In genomic region chr7:73994023-73994422, GRCh38 we compare ENCODE assay signal across 20 cellular contexts. TPM values are rescaled to one million over a fixed set of nuclear protein-coding genes. Genes with fewer than 3 reads are reported as not detected.
A peak's percentile ranks its signal among the peaks of the same experiment; 100 is the strongest.
DNase-seq lines count a peak whose midpoint lies in the region; ATAC-seq, FAIRE-seq and TF ChIP-seq lines count a peak whose summit lies in the region.
"Had no signal": no experiment of that assay in that cellular context is flagged by ENCODE, and none has a peak within 500 bp of the region (broad histone marks: within the 10 kb centered on the region; RNA-seq: fewer than 3 reads in every experiment).

No MANE protein-coding gene starts in this region.

- H3K9me3 ChIP-seq in IMR-90 (ENCODE audit: control insufficient read depth, insufficient read depth, low read length), result peaks cover 4% of the 10 kb centered on the region
- H3K9me3 ChIP-seq in K562 (replicated peaks; ENCODE audit: control insufficient read depth, insufficient read depth, low read depth, low read length), result peaks cover 5% of the 10 kb centered on the region
- peaks cover 0 to 9% (median 0%) of the 10 kb centered on the region in 3 donors for H3K9me3 ChIP-seq in gastroesophageal sphincter
- H3K9me3 ChIP-seq in small intestine (ENCODE audit: control insufficient read depth, low read depth), result no peaks in the 10 kb centered on the region
- no peaks in the 10 kb centered on the region for H3K9me3 ChIP-seq in thyroid gland
- H3K9me3 ChIP-seq: BE2C, HAP-1 had no signal

- H3K4me1 Mint-ChIP-seq in activated T-cell treated with anti-CD3 and anti-CD28 coated beads, Interleukin-2, amount 50 U/mL, for 72 hours (ENCODE audit: low read depth), result no peaks in the 10 kb centered on the region
- no peaks in the 10 kb centered on the region for H3K4me1 Mint-ChIP-seq in T-helper 2 cell treated with Interferon-gamma antibody and Interleukin-4, amounts not matched to agents 5 μg/mL and 100 μg/mL, for 36 hours (ENCODE audit: low read depth)
- H3K4me1 Mint-ChIP-seq: CD4-positive, alpha-beta memory T cell; IgD-negative memory B cell had no signal

- no peaks in the 10 kb centered on the region for H3K79me2 ChIP-seq in K562 (ENCODE audit: control insufficient read depth, insufficient read depth, low read length)

- no peak overlapping the region for H2BK120ac ChIP-seq in IMR-90 (ENCODE audit: low read depth, low read length)

- H3K4me1 ChIP-seq in IMR-90 (ENCODE audit: control insufficient read depth, insufficient read depth, low read length), result peaks cover 16% of the 10 kb centered on the region
- H3K4me1 ChIP-seq in K562 (replicated peaks in 1 of 2; ENCODE audit: control insufficient read depth in 2 of 2, insufficient read depth in 2 of 2, low read length in 2 of 2), result peaks cover 0 to 2% of the 10 kb centered on the region in 2 experiments; a peak in 1 of 5 replicates
- peaks cover 0 to 61% (median 23%) of the 10 kb centered on the region in 3 donors for H3K4me1 ChIP-seq in gastroesophageal sphincter
- no peaks in the 10 kb centered on the region for H3K4me1 ChIP-seq in small intestine (ENCODE audit: control insufficient read depth in 2 of 2, insufficient read depth in 1 of 2, low read depth in 1 of 2, low read length in 1 of 2)
- peaks cover 0 to 3% of the 10 kb centered on the region in 2 donors for H3K4me1 ChIP-seq in thyroid gland
- H3K4me1 ChIP-seq: BE2C, HAP-1 had no signal

- H2BK15ac ChIP-seq in IMR-90 (ENCODE audit: low read depth, low read length), result 0 out of 3 replicates have a peak overlapping the region, but pooled peaks have one; percentile 56

- ATAC-seq in IMR-90 (ENCODE audit: low read depth) (no peak), K562 (no peak), gastroesophageal sphincter (no peak), HG02798 (IDR thresholded peaks at IDR 0.05; ENCODE audit: poor library complexity, unreplicated experiment) (no peak)
- no peak for ATAC-seq in activated T-cell treated with anti-CD3 and anti-CD28 coated beads, Interleukin-2, amount 50 U/mL, for 72 hours (replicated peaks in 1 of 2)

- H4K5ac ChIP-seq in IMR-90 (ENCODE audit: low read depth, low read length), result no peak overlapping the region

- in situ Hi-C loops in IMR-90 (cut with MboI; ENCODE audit: low sequenced_read_pairs) (no loop called here), K562 (cut with MboI) (no loop called here)

- H3K79me1 ChIP-seq in IMR-90 (ENCODE audit: low read depth in 1 of 2, low read length in 2 of 2), result no peaks in the 10 kb centered on the region; a peak in 1 of 4 replicates

- H3K4me3 ChIP-seq in IMR-90 (ENCODE audit: insufficient read depth, low read depth, low read length), result no peak overlapping the region
- no peak overlapping the region for H3K4me3 ChIP-seq in K562
- no peak overlapping the region for H3K4me3 ChIP-seq in gastroesophageal sphincter
- no peak overlapping the region for H3K4me3 ChIP-seq in small intestine (ENCODE audit: low read depth in 1 of 2, low read length in 2 of 2)
- no peak overlapping the region for H3K4me3 ChIP-seq in thyroid gland (replicated peaks in 1 of 3)
- H3K4me3 ChIP-seq: HAP-1 had no signal

- TF ChIP-seq CTCF in IMR-90 (conservative IDR thresholded peaks at IDR 0.05; ENCODE audit: low read depth, low read length), result no peak
- no peak for TF ChIP-seq CTCF in K562 (IDR thresholded peaks at IDR 0.05 in 2 of 3, conservative IDR thresholded peaks at IDR 0.05 in 1 of 3; ENCODE audit: insufficient read depth in 2 of 3, low read depth in 1 of 3, low read length in 3 of 3)
- TF ChIP-seq CTCF in gastroesophageal sphincter (IDR thresholded peaks at IDR 0.05), result no peak
- no peak for TF ChIP-seq CTCF in thyroid gland (IDR thresholded peaks at IDR 0.05)

- no peak overlapping the region for H3K23ac ChIP-seq in IMR-90 (ENCODE audit: low read depth, low read length)

- H2BK20ac ChIP-seq in IMR-90 (ENCODE audit: low read depth, low read length), result peak overlapping the region; percentile 25; the same call in 1 of the 2 replicates

- no peak overlapping the region for H3K4me2 ChIP-seq in IMR-90 (ENCODE audit: low read depth, low read length)
- H3K4me2 ChIP-seq in K562 (ENCODE audit: insufficient read depth, low read length), result no peak overlapping the region

- H3K9ac ChIP-seq in IMR-90 (ENCODE audit: low read depth, low read length), result no peak overlapping the region
- no peak overlapping the region for H3K9ac ChIP-seq in K562 (ENCODE audit: insufficient read depth in 1 of 2, low read depth in 2 of 2, low read length in 2 of 2)

- POLR2A ChIA-PET in IMR-90 (lab: Charles Lee; ENCODE audit: unreplicated experiment), result no interaction called here
- POLR2A ChIA-PET in K562 (lab: Yijun Ruan, JAX), result interaction anchor here (0.9 kb wide), 1 partner anchor 600 kb away, joined by 3 read pairs; no protein-coding TSS in a partner anchor

- H3K36me3 ChIP-seq in IMR-90 (ENCODE audit: control insufficient read depth, insufficient read depth, low read length) (no peaks in the 10 kb centered on the region), K562 (ENCODE audit: control insufficient read depth, insufficient read depth, low read length) (no peaks in the 10 kb centered on the region), gastroesophageal sphincter (no peaks in the 10 kb centered on the region), small intestine (ENCODE audit: control insufficient read depth in 2 of 2, insufficient read depth in 2 of 2, low read length in 2 of 2) (no peaks in the 10 kb centered on the region), thyroid gland (no peaks in the 10 kb centered on the region)
- H3K36me3 ChIP-seq: BE2C, HAP-1 had no signal

- no peak overlapping the region for H2AK9ac ChIP-seq in IMR-90 (replicated peaks; ENCODE audit: low read depth, low read length, poor library complexity)

- H4K8ac ChIP-seq in IMR-90 (ENCODE audit: low read depth in 2 of 2, low read length in 2 of 2), result peak overlapping the region in 1 of 2 experiments; percentile 15; a peak in 1 of 4 replicates

- H3K27ac ChIP-seq in IMR-90 (ENCODE audit: insufficient read depth, low read length) (no peak overlapping the region), K562 (ENCODE audit: extremely low read depth, low read depth, low read length) (no peak overlapping the region), gastroesophageal sphincter (peak overlapping the region in 3 of 4 donors; percentile 69 to 90 (median 82)), small intestine (ENCODE audit: low read depth in 1 of 2, low read length in 1 of 2) (no peak overlapping the region), thyroid gland (no peak overlapping the region)
- H3K27ac ChIP-seq: C4-2B had no signal

- dilution Hi-C loops in IMR-90 (cut with HindIII; ENCODE audit: low sequenced_read_pairs, unreplicated experiment), result no loop called here

- H3K27ac Mint-ChIP-seq in activated T-cell treated with anti-CD3 and anti-CD28 coated beads, Interleukin-2, amount 50 U/mL, for 72 hours, result no peak overlapping the region
- H3K27ac Mint-ChIP-seq in T-helper 2 cell treated with Interferon-gamma antibody and Interleukin-4, amounts not matched to agents 5 μg/mL and 100 μg/mL, for 36 hours, result no peak overlapping the region
- H3K27ac Mint-ChIP-seq: CD4-positive, alpha-beta memory T cell; IgD-negative memory B cell had no signal

- FAIRE-seq in K562 (lab: Jason Lieb, UNC) (peak; percentile 35), small intestine (lab: Jason Lieb, UNC) (no peak)
- FAIRE-seq: A204.1, G401.6, GM12891 had no signal

- intact Hi-C loops in IMR-90 (cut with micrococcal nuclease) (no loop called here), K562 (cut with micrococcal nuclease) (no loop called here), thyroid gland (cut with DNase I) (no loop called here)

- CTCF ChIA-PET in IMR-90 (lab: Yijun Ruan, JAX), result no interaction called here
- CTCF ChIA-PET in K562 (lab: Yijun Ruan, JAX; ENCODE audit: low intra/inter-chr PET ratio), result interaction anchor here (0.6 kb wide), 1 partner anchor 119 kb away, joined by 3 read pairs; no protein-coding TSS in a partner anchor

- BruUV-seq in IMR-90 (replicated peaks; lab: Mats Ljungman, UMichigan) (no TSS peak), K562 (replicated peaks; lab: Mats Ljungman, UMichigan) (no TSS peak)

- H3K27me3 ChIP-seq in IMR-90 (ENCODE audit: control insufficient read depth, insufficient read depth, low read length) (no peaks in the 10 kb centered on the region), K562 (ENCODE audit: control insufficient read depth in 2 of 2, insufficient read depth in 2 of 2, low read length in 2 of 2) (peaks cover 7 to 36% of the 10 kb centered on the region in 2 experiments), gastroesophageal sphincter (no peaks in the 10 kb centered on the region), small intestine (ENCODE audit: control insufficient read depth in 2 of 2, insufficient read depth in 2 of 2, low read length in 2 of 2) (no peaks in the 10 kb centered on the region), thyroid gland (no peaks in the 10 kb centered on the region)
- H3K27me3 ChIP-seq: BE2C had no signal

- H4K20me1 ChIP-seq in IMR-90 (ENCODE audit: insufficient read depth, low read length), result 0 out of 2 replicates have a peak, but pooled peaks cover 3% of the 10 kb centered on the region
- H4K20me1 ChIP-seq in K562 (replicated peaks; ENCODE audit: control insufficient read depth, insufficient read depth, low read length), result no peaks in the 10 kb centered on the region

- TF ChIP-seq POLR2A in IMR-90 (IDR thresholded peaks at IDR 0.05; ENCODE audit: low read depth, low read length) (no peak), K562 (conservative IDR thresholded peaks at IDR 0.05) (no peak), gastroesophageal sphincter (IDR thresholded peaks at IDR 0.05) (no peak), thyroid gland (IDR thresholded peaks at IDR 0.05) (no peak)

- H3K4ac ChIP-seq in IMR-90 (ENCODE audit: low read depth, low read length), result no peak overlapping the region

- peaks cover 0 to 12% of the 10 kb centered on the region in 2 donors for H3K9me3 Mint-ChIP-seq in activated T-cell treated with anti-CD3 and anti-CD28 coated beads, Interleukin-2, amount 50 U/mL, for 72 hours
- H3K9me3 Mint-ChIP-seq in T-helper 2 cell treated with Interferon-gamma antibody and Interleukin-4, amounts not matched to agents 5 μg/mL and 100 μg/mL, for 36 hours, result peaks cover 21% of the 10 kb centered on the region

- H4K91ac ChIP-seq in IMR-90 (ENCODE audit: insufficient read depth, low read depth, low read length), result no peak overlapping the region; the same call in 1 of the 2 replicates

- no peak for TF ChIP-seq RAD21 in IMR-90 (IDR thresholded peaks at IDR 0.05; ENCODE audit: low read length)
- no peak for TF ChIP-seq RAD21 in K562 (CRISPR knock-in tag; conservative IDR thresholded peaks at IDR 0.05 in 1 of 2, IDR thresholded peaks at IDR 0.05 in 1 of 2)

- H3K4me3 Mint-ChIP-seq in activated T-cell treated with anti-CD3 and anti-CD28 coated beads, Interleukin-2, amount 50 U/mL, for 72 hours, result no peak overlapping the region
- H3K4me3 Mint-ChIP-seq in T-helper 2 cell treated with Interferon-gamma antibody and Interleukin-4, amounts not matched to agents 5 μg/mL and 100 μg/mL, for 36 hours, result no peak overlapping the region
- H3K4me3 Mint-ChIP-seq: CD4-positive, alpha-beta memory T cell; IgD-negative memory B cell had no signal

- H3K9me1 ChIP-seq in IMR-90 (ENCODE audit: insufficient read depth, low read length) (peaks cover 8% of the 10 kb centered on the region), K562 (ENCODE audit: control insufficient read depth, insufficient read depth, low read length) (no peaks in the 10 kb centered on the region)

- DNase-seq in IMR-90 (no peak), K562 (ENCODE audit: extremely low read depth in 1 of 4, low spot score in 3 of 4) (no peak), small intestine (peak; percentile 82), thyroid gland (no peak)
- no peak for DNase-seq in activated T-cell treated with anti-CD3 and anti-CD28 coated beads, Interleukin-2, amount 50 U/mL, for 72 hours
- DNase-seq in T-helper 2 cell treated with Interferon-gamma antibody and Interleukin-4, amounts not matched to agents 5 μg/mL and 100 μg/mL, for 36 hours (ENCODE audit: low spot score), result no peak
- DNase-seq: BE2C; CD4-positive, alpha-beta memory T cell; DMS153; DMS79 treated with DMSO at 0.1 percent for 48 hours; EL; GOT3 had no signal

- TF ChIP-seq EP300 in K562 (IDR thresholded peaks at IDR 0.05; ENCODE audit: low read length) (no peak), gastroesophageal sphincter (IDR thresholded peaks at IDR 0.05) (no peak)

- H3K14ac ChIP-seq in IMR-90 (replicated peaks; ENCODE audit: low read depth, low read length), result no peak overlapping the region

- peaks cover 6% of the 10 kb centered on the region for H3K27me3 Mint-ChIP-seq in activated T-cell treated with anti-CD3 and anti-CD28 coated beads, Interleukin-2, amount 50 U/mL, for 72 hours (ENCODE audit: low read depth)
- no peaks in the 10 kb centered on the region for H3K27me3 Mint-ChIP-seq in T-helper 2 cell treated with Interferon-gamma antibody and Interleukin-4, amounts not matched to agents 5 μg/mL and 100 μg/mL, for 36 hours (ENCODE audit: low read depth)

- H2BK5ac ChIP-seq in IMR-90 (ENCODE audit: low read depth, low read length, poor library complexity, severe bottlenecking), result no peak overlapping the region

- H3K18ac ChIP-seq in IMR-90 (ENCODE audit: low read depth, low read length), result no peak overlapping the region

- peaks cover 3 to 7% of the 10 kb centered on the region in 2 donors for H3K36me3 Mint-ChIP-seq in activated T-cell treated with anti-CD3 and anti-CD28 coated beads, Interleukin-2, amount 50 U/mL, for 72 hours (ENCODE audit: insufficient read depth in 2 of 2)
- H3K36me3 Mint-ChIP-seq in T-helper 2 cell treated with Interferon-gamma antibody and Interleukin-4, amounts not matched to agents 5 μg/mL and 100 μg/mL, for 36 hours (ENCODE audit: low read depth), result no peaks in the 10 kb centered on the region
- H3K36me3 Mint-ChIP-seq: CD4-positive, alpha-beta memory T cell had no signal

- WGBS in IMR-90 (ENCODE audit: extremely low coverage in 2 of 2, insufficient read length in 1 of 2), 2 experiments, result no CpG with 5 or more reads among the region's 7 CpGs
- WGBS in K562 (ENCODE audit: insufficient coverage, low coverage, missing lambda C conversion rate), result 7% methylated on average over 7 of the region's 7 CpGs
- 86 to 91% methylated on average over 4 to 7 of the region's 7 CpGs for WGBS in gastroesophageal sphincter (ENCODE audit: low coverage in 1 of 2), 2 donors
- 25 to 64% (median 57%) methylated on average over 7 of the region's 7 CpGs for WGBS in small intestine, 3 donors
- 95% methylated on average over 7 of the region's 7 CpGs for WGBS in thyroid gland, 2 donors

- H2AK5ac ChIP-seq in IMR-90 (ENCODE audit: low read depth, low read length), result peak overlapping the region; percentile 64; the same call in 1 of the 2 replicates

- H3K56ac ChIP-seq in IMR-90 (ENCODE audit: extremely low read depth, insufficient read depth, low read length), result no peak overlapping the region

- H2AFZ ChIP-seq in IMR-90 (replicated peaks; ENCODE audit: low read length, poor library complexity) (no peak overlapping the region), K562 (ENCODE audit: low read depth, low read length) (no peak overlapping the region)

RNA-seq across cellular contexts. Expression of gene ELN, which starts 34.0 kb away (rescaled TPM):
- 1.9 and 2.2 TPM in 2 replicates for total RNA-seq in IMR-90 (2012; rRNA removed)
- 14.3 and 15.3 TPM in 2 replicates for polyA plus RNA-seq in IMR-90 (2012; rRNA removed)
- polyA plus RNA-seq in IMR-90 (2012; cell fraction: cytosol; rRNA removed), result 9.6 and 12.3 TPM in 2 replicates
- 5.9 and 15.2 TPM in 2 replicates for polyA plus RNA-seq in IMR-90 (2012; cell fraction: nucleus; rRNA removed; ENCODE audit: low replicate concordance)
- not detected in 2 replicates for total RNA-seq in K562 (2011; cell fraction: chromatin; rRNA removed; ENCODE audit: low replicate concordance)
- total RNA-seq in K562 (2011; cell fraction: nucleolus; rRNA removed), result not detected in 2 replicates
- total RNA-seq in K562 (2011; cell fraction: nucleoplasm; rRNA removed), result not detected in 2 replicates
- not detected in 2 replicates for total RNA-seq in K562 (2014; rRNA removed)
- not detected in 2 replicates for total RNA-seq in K562 (2014; rRNA removed; fragmentation: Illumina TruSeq; extraction: Trizol)
- total RNA-seq in K562 (2015; rRNA removed; fragmentation: Illumina TruSeq; extraction: Trizol), result not detected in 2 replicates
- 0.20 TPM in 2 replicates for total RNA-seq in K562 (2021)
- not detected in 2 replicates for polyA plus RNA-seq in K562 (2011; rRNA removed)
- 0.01 TPM in 1 of 2 replicates, not detected in the other for polyA plus RNA-seq in K562 (2011; cell fraction: cytosol; rRNA removed)
- not detected in 2 replicates for polyA plus RNA-seq in K562 (2011; cell fraction: nucleus; rRNA removed)
- polyA plus RNA-seq in K562 (2012), result 0.14 TPM in 1 of 2 replicates, not detected in the other
- not detected in 2 replicates for polyA plus RNA-seq in K562 (2014; fragmentation: Illumina TruSeq; extraction: Trizol)
- not detected for polyA plus RNA-seq in K562 (2014; fragmentation: Nextera tagmentation; extraction: Ambion mirVana)
- not detected in 2 replicates for polyA plus RNA-seq in K562 (2014; rRNA removed)
- not detected in 2 replicates for polyA minus RNA-seq in K562 (2011; rRNA and poly(A)+ RNA removed)
- not detected in 2 replicates for polyA minus RNA-seq in K562 (2011; cell fraction: cytosol; rRNA and poly(A)+ RNA removed)
- not detected in 2 replicates for polyA minus RNA-seq in K562 (2011; cell fraction: nucleus; rRNA and poly(A)+ RNA removed)
- total RNA-seq in gastroesophageal sphincter, result 100 to 1,000 TPM; 316 to 703 (median 441) TPM
- polyA plus RNA-seq in small intestine, result 10 to 100 TPM in 1 of 3 donors, 1 to 10 TPM in 2; 1.3 to 87.5 (median 1.6) TPM
- not detected for total RNA-seq in activated T-cell treated with anti-CD3 and anti-CD28 coated beads, Interleukin-2, amount 50 U/mL, for 72 hours
- total RNA-seq in thyroid gland, result 10 to 100 TPM; 29.0 to 65.7 (median 50.8) TPM
- total RNA-seq: CD4-positive, alpha-beta memory T cell had no signal
- polyA plus RNA-seq: CD4-positive, alpha-beta memory T cell; IgD-negative memory B cell had no signal

Comparison
In these comparisons a context has a peak if more than half of its experiments do, and no peak if none do; other contexts are left out.
1. H3K27ac ChIP-seq: peak in gastroesophageal sphincter (3 of 4); none in IMR-90 (single experiment), K562 (single experiment), small intestine (0 of 2) and thyroid gland (0 of 3).